ENCODE assay signal across 19 cellular contexts in genomic region chr2:105896765-105897163, GRCh38.
DNase-seq lines count a peak whose midpoint lies in the region; ATAC-seq and TF ChIP-seq lines count a peak whose summit lies in the region.
"Had no signal": no experiment of that assay in that cellular context is flagged by ENCODE, and none has a peak within 500 bp of the region (broad histone marks: within the 10 kb centered on the region; RNA-seq: fewer than 3 reads in every experiment).

No MANE protein-coding gene starts in this region.

- H3K27me3 ChIP-seq in CD4-positive, alpha-beta T cell (ENCODE audit: control insufficient read depth, insufficient read depth, low read length): no peaks in the 10 kb centered on the region
- H3K27me3 ChIP-seq: ovary, sigmoid colon had no signal

- intact Hi-C loops in CD4-positive, alpha-beta T cell (cut with DNase I, micrococcal nuclease): no loop called here

- CTCF ChIA-PET in CD4-positive, alpha-beta T cell (lab: Charles Lee): interaction anchor here (0.6 kb wide), 1 partner anchor 47 kb away, joined by 3 read pairs; no protein-coding TSS in a partner anchor

- H3K27ac Mint-ChIP-seq in CD4-positive, alpha-beta T cell: peak overlapping the region; percentile 94
- no peak overlapping the region for H3K27ac Mint-ChIP-seq in endothelial cell (ENCODE audit: unreplicated experiment)
- H3K27ac Mint-ChIP-seq: activated CD4-positive, alpha-beta T cell treated with anti-CD3 and anti-CD28 coated beads, Interleukin-2, amount 10 ng/mL, durations not matched to agents 7 days and 5 days had no signal

- H3K4me3 Mint-ChIP-seq in CD4-positive, alpha-beta T cell: no peak overlapping the region
- H3K4me3 Mint-ChIP-seq in endothelial cell (ENCODE audit: unreplicated experiment): no peak overlapping the region
- H3K4me3 Mint-ChIP-seq: activated CD4-positive, alpha-beta T cell treated with anti-CD3 and anti-CD28 coated beads, Interleukin-2, amount 10 ng/mL, durations not matched to agents 7 days and 5 days; stimulated activated naive B cell treated with anti-CD40 and anti-IgM and Interleukin-4, amounts not matched to agents 10 μg/mL and 1 μg/mL and 100 μg/mL, for 72 hours had no signal

- in situ Hi-C loops in SK-MEL-5 (cut with HindIII; ENCODE audit: low pct_unique_long_range_greater_than_20kb, low sequenced_read_pairs): no loop called here

- peaks cover 24% of the 10 kb centered on the region for H3K9me3 Mint-ChIP-seq in CD4-positive, alpha-beta T cell
- no peaks in the 10 kb centered on the region for H3K9me3 Mint-ChIP-seq in endothelial cell (ENCODE audit: unreplicated experiment)

- peaks cover 18% of the 10 kb centered on the region for H3K9me3 ChIP-seq in CD4-positive, alpha-beta T cell (ENCODE audit: control insufficient read depth, low read length)
- H3K9me3 ChIP-seq: ovary had no signal

- TF ChIP-seq CTCF in CD4-positive, alpha-beta T cell (IDR thresholded peaks at IDR 0.05): no peak
- TF ChIP-seq CTCF in endothelial cell (IDR thresholded peaks at IDR 0.05; ENCODE audit: unreplicated experiment): peak; percentile 31

- POLR2A ChIA-PET in CD4-positive, alpha-beta T cell (lab: Charles Lee): interaction anchor here (1.0 to 1.1 kb wide), 3 partner anchors 33 to 158 kb away, joined by 3 read pairs; no protein-coding TSS in a partner anchor

- H3K27me3 Mint-ChIP-seq in CD4-positive, alpha-beta T cell: no peaks in the 10 kb centered on the region
- peaks cover 4% of the 10 kb centered on the region for H3K27me3 Mint-ChIP-seq in endothelial cell (ENCODE audit: unreplicated experiment)
- H3K27me3 Mint-ChIP-seq: activated CD4-positive, alpha-beta T cell treated with anti-CD3 and anti-CD28 coated beads, Interleukin-2, amount 10 ng/mL, durations not matched to agents 7 days and 5 days; stimulated activated naive B cell treated with anti-CD40 and anti-IgM and Interleukin-4, amounts not matched to agents 10 μg/mL and 1 μg/mL and 100 μg/mL, for 72 hours had no signal

- no peak overlapping the region for H3K27ac ChIP-seq in CD4-positive, alpha-beta T cell (ENCODE audit: low read depth, low read length)
- H3K27ac ChIP-seq: ovary, sigmoid colon had no signal

- no peak for DNase-seq in CD4-positive, alpha-beta T cell
- DNase-seq in ELF-1 (ENCODE audit: low read depth, low spot score): peak; percentile 21
- DNase-seq in SK-MEL-5 (ENCODE audit: low read depth, low spot score): peak; percentile 19
- no peak for DNase-seq in endothelial cell (ENCODE audit: low spot score)
- DNase-seq in GM19240 (ENCODE audit: insufficient read length, low spot score): no peak
- no peak for DNase-seq in HT-29 (ENCODE audit: low spot score)
- no peak for DNase-seq in effector CD8-positive, alpha-beta T cell (lab: John Stamatoyannopoulos, UW)
- DNase-seq: activated CD4-positive, alpha-beta T cell treated with anti-CD3 and anti-CD28 coated beads, Interleukin-2, amount 10 ng/mL, durations not matched to agents 7 days and 5 days; activated CD8-positive, alpha-beta memory T cell treated with anti-CD3 and anti-CD28 coated beads, Interleukin-2, amount 50 U/mL, for 48 hours; aorta; COR-L47; GDM1; hippocampal formation; islet precursor cell; NCI-H446; ovary; sigmoid colon; stimulated activated naive B cell treated with anti-CD40 and anti-IgM and Interleukin-4, amounts not matched to agents 10 μg/mL and 1 μg/mL and 100 μg/mL, for 72 hours had no signal

- no peak for ATAC-seq in CD4-positive, alpha-beta T cell (ENCODE audit: poor library complexity)
- ATAC-seq: GM12878; stimulated activated naive B cell treated with anti-CD40 and anti-IgM and Interleukin-4, amounts not matched to agents 10 μg/mL and 1 μg/mL and 100 μg/mL, for 72 hours had no signal

- peaks cover 89% of the 10 kb centered on the region for H3K36me3 Mint-ChIP-seq in CD4-positive, alpha-beta T cell (ENCODE audit: low read depth)
- peaks cover 27% of the 10 kb centered on the region for H3K36me3 Mint-ChIP-seq in endothelial cell (ENCODE audit: low read depth, unreplicated experiment)

- peaks cover 72% of the 10 kb centered on the region for H3K4me1 Mint-ChIP-seq in CD4-positive, alpha-beta T cell (ENCODE audit: low read depth)
- no peaks in the 10 kb centered on the region for H3K4me1 Mint-ChIP-seq in endothelial cell (ENCODE audit: unreplicated experiment)

Comparison
In these comparisons a context has a peak if more than half of its experiments do, and no peak if none do; other contexts are left out.
1. DNase-seq: peak in ELF-1 (single experiment) and SK-MEL-5 (single experiment); none in CD4-positive, alpha-beta T cell (0 of 10), endothelial cell (single experiment), GM19240 (single experiment), HT-29 (single experiment) and effector CD8-positive, alpha-beta T cell (single experiment).